ENCODE assay signal across 19 cellular contexts in genomic region chr13:72126424-72126823, GRCh38.
DNase-seq lines count a peak whose midpoint lies in the region; FAIRE-seq and TF ChIP-seq lines count a peak whose summit lies in the region.
"Had no signal": no experiment of that assay in that cellular context is flagged by ENCODE, and none has a peak within 500 bp of the region (broad histone marks: within the 10 kb centered on the region; RNA-seq: fewer than 3 reads in every experiment).

No MANE protein-coding gene starts in this region.

- no peaks in the 10 kb centered on the region for H3K36me3 ChIP-seq in bronchial epithelial cell (ENCODE audit: control insufficient read depth, insufficient read depth, low read length)
- H3K36me3 ChIP-seq: BE2C had no signal

- H3K27me3 Mint-ChIP-seq in osteocyte (ENCODE audit: unreplicated experiment): no peaks in the 10 kb centered on the region
- no peaks in the 10 kb centered on the region for H3K27me3 Mint-ChIP-seq in nephron progenitor cell (ENCODE audit: low read depth, poor library complexity)
- H3K27me3 Mint-ChIP-seq: CD4-positive, alpha-beta memory T cell had no signal

- H3K4me3 Mint-ChIP-seq in osteocyte (ENCODE audit: unreplicated experiment) (no peak overlapping the region), nephron progenitor cell (no peak overlapping the region)
- H3K4me3 Mint-ChIP-seq: CD4-positive, alpha-beta memory T cell; HFFc6 had no signal

- H3K36me3 Mint-ChIP-seq in osteocyte (ENCODE audit: unreplicated experiment) (no peaks in the 10 kb centered on the region), nephron progenitor cell (ENCODE audit: low read depth) (no peaks in the 10 kb centered on the region)
- H3K36me3 Mint-ChIP-seq: CD4-positive, alpha-beta memory T cell had no signal

- TF ChIP-seq CTCF in bronchial epithelial cell (IDR thresholded peaks at IDR 0.05; ENCODE audit: insufficient read depth, low read length, severe bottlenecking) (no peak), osteocyte (IDR thresholded peaks at IDR 0.05) (no peak), nephron progenitor cell (IDR thresholded peaks at IDR 0.05) (no peak)

- DNase-seq in astrocyte of the hippocampus (ENCODE audit: low read depth, low spot score): peak; percentile 34
- DNase-seq in bronchial epithelial cell (ENCODE audit: low read depth): peak; percentile 41
- no peak for DNase-seq in epithelial cell of prostate (ENCODE audit: low read depth, low spot score)
- no peak for DNase-seq in osteocyte (ENCODE audit: extremely low spot score, unreplicated experiment)
- no peak for DNase-seq in nephron progenitor cell
- DNase-seq in frontal cortex (ENCODE audit: low spot score in 2 of 2): no peak
- no peak for DNase-seq in activated CD8-positive, alpha-beta memory T cell treated with anti-CD3 and anti-CD28 coated beads for 24 hours
- DNase-seq in D341Med (ENCODE audit: low spot score): no peak
- DNase-seq: BE2C; CD4-positive, alpha-beta memory T cell; DND-41; GDM1; HCEC 1CT; HFFc6 had no signal

- FAIRE-seq in bronchial epithelial cell (lab: Jason Lieb, UNC) (no peak), frontal cortex (lab: Jason Lieb, UNC) (no peak)
- FAIRE-seq: A549, H1, HepG2, HTR-8/SVneo had no signal

- H3K9me3 Mint-ChIP-seq in osteocyte (ENCODE audit: unreplicated experiment) (no peaks in the 10 kb centered on the region), nephron progenitor cell (no peaks in the 10 kb centered on the region)

- H3K27me3 ChIP-seq in bronchial epithelial cell (ENCODE audit: control insufficient read depth, insufficient read depth, low read length): no peaks in the 10 kb centered on the region
- H3K27me3 ChIP-seq: BE2C had no signal

- H3K4me1 Mint-ChIP-seq in osteocyte (ENCODE audit: unreplicated experiment) (peaks cover 30% of the 10 kb centered on the region), nephron progenitor cell (peaks cover 12% of the 10 kb centered on the region)
- H3K4me1 Mint-ChIP-seq: CD4-positive, alpha-beta memory T cell had no signal

- H3K27ac Mint-ChIP-seq in osteocyte (ENCODE audit: unreplicated experiment) (peak overlapping the region; percentile 73), nephron progenitor cell (no peak overlapping the region)
- H3K27ac Mint-ChIP-seq: CD4-positive, alpha-beta memory T cell; HFFc6 had no signal

- no peak overlapping the region for H3K4me3 ChIP-seq in bronchial epithelial cell (ENCODE audit: low read depth, low read length)
- H3K4me3 ChIP-seq: A549 had no signal

- H3K27ac ChIP-seq in epithelial cell of prostate: peak overlapping the region; percentile 45
- H3K27ac ChIP-seq: A549, C4-2B had no signal

Comparison
In these comparisons a context has a peak if more than half of its experiments do, and no peak if none do; other contexts are left out.
1. DNase-seq: peak in astrocyte of the hippocampus (single experiment) and bronchial epithelial cell (single experiment); none in epithelial cell of prostate (single experiment), osteocyte (single experiment), nephron progenitor cell (single experiment), frontal cortex (0 of 2), activated CD8-positive, alpha-beta memory T cell treated with anti-CD3 and anti-CD28 coated beads for 24 hours (single experiment) and D341Med (single experiment).